In the genomic region with DNA sequence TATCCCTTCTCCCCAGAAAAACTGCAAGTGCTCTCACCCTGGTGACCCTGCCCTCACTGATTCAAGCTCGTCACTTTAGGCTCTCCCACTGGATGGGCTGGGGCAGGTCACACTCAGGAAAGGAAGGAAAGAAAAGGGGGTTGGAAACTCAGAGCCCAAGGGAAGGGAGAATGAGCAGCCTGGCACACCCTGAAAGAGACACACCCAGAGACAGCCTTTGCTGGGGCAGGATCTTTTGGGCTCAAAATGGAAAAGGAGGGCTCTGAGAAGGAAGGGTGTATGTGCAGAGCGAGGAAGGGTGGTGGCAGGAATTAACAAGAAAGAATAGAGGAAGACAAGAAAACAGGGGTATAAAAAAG, we compare ENCODE assay signal across 8 cellular contexts. TPM values are rescaled to one million over a fixed set of nuclear protein-coding genes. Genes with fewer than 3 reads are reported as not detected.
DNase-seq lines count a peak whose midpoint lies in the region; ATAC-seq and TF ChIP-seq lines count a peak whose summit lies in the region.

No MANE protein-coding gene starts in this region.

- peak overlapping the region; percentile 97 for H3K4me2 ChIP-seq in Karpas-422 (ENCODE audit: low read depth, low read length, poor library complexity, severe bottlenecking)

- H3K4me1 Mint-ChIP-seq in naive B cell: peaks cover 56 to 84% (median 70%) of the 10 kb centered on the region in 3 donors

- DNase-seq in AG04450 (ENCODE audit: low read depth, low spot score): no peak
- peak; percentile 56 for DNase-seq in Karpas-422
- no peak for DNase-seq in choroid plexus epithelial cell (ENCODE audit: low read depth)
- no peak for DNase-seq in naive B cell
- no peak for DNase-seq in sciatic nerve (ENCODE audit: low spot score)
- DNase-seq in NK-92 (lab: John Stamatoyannopoulos, UW; ENCODE audit: unreplicated experiment): no peak
- DNase-seq in hippocampal formation (lab: John Stamatoyannopoulos, UW): no peak

- H3K27ac ChIP-seq in AG04450 (ENCODE audit: low read depth, low read length) (peak overlapping the region; percentile 68), Karpas-422 (ENCODE audit: low read length) (peak overlapping the region; percentile 98)

- intact Hi-C loops in sciatic nerve (cut with DNase I): no loop called here

- peaks cover 72% of the 10 kb centered on the region for H3K4me1 ChIP-seq in Karpas-422 (ENCODE audit: low read length)

- peak overlapping the region; percentile 96 for H3K9ac ChIP-seq in Karpas-422 (ENCODE audit: low read length)

- H3K27me3 ChIP-seq in AG04450 (ENCODE audit: control insufficient read depth, insufficient read depth, low read length): no peaks in the 10 kb centered on the region
- H3K27me3 ChIP-seq in Karpas-422 (ENCODE audit: low read length): no peaks in the 10 kb centered on the region

- peaks cover 0 to 54% of the 10 kb centered on the region in 2 donors for H3K36me3 Mint-ChIP-seq in naive B cell

- peak overlapping the region; percentile 1 to 100 (median 98) for H3K27ac Mint-ChIP-seq in naive B cell

- CTCF ChIA-PET in AG04450 (lab: Charles Lee): interaction anchor here (1.0 kb wide), 1 partner anchor 9 kb away, joined by 6 read pairs; no protein-coding TSS in a partner anchor

- no peaks in the 10 kb centered on the region for H3K9me2 ChIP-seq in Karpas-422 (replicated peaks; ENCODE audit: insufficient read depth, low read length)

- H3K4me3 Mint-ChIP-seq in naive B cell: peak overlapping the region; percentile 93 to 100 (median 98)

- peaks cover 0 to 2% (median 0%) of the 10 kb centered on the region in 7 donors for H3K9me3 Mint-ChIP-seq in naive B cell

- peaks cover 9% of the 10 kb centered on the region for H3K36me3 ChIP-seq in Karpas-422 (ENCODE audit: insufficient read depth, low read length)

- H3K27me3 Mint-ChIP-seq in naive B cell: no peaks in the 10 kb centered on the region

- H3K79me2 ChIP-seq in Karpas-422 (ENCODE audit: low read length): peaks cover 66% of the 10 kb centered on the region

- TF ChIP-seq CTCF in AG04450 (IDR thresholded peaks at IDR 0.05; ENCODE audit: low read depth, low read length) (no peak), choroid plexus epithelial cell (conservative IDR thresholded peaks at IDR 0.05; ENCODE audit: low read depth, low read length) (no peak)

- H3K4me3 ChIP-seq in AG04450 (ENCODE audit: low read depth, low read length) (peak overlapping the region; percentile 92), Karpas-422 (ENCODE audit: low read length) (peak overlapping the region; percentile 80), choroid plexus epithelial cell (ENCODE audit: low read depth, low read length) (peak overlapping the region; percentile 89)

- H3K9me3 ChIP-seq in AG04450 (ENCODE audit: control insufficient read depth, insufficient read depth, low read length) (no peaks in the 10 kb centered on the region; the same call in 1 of the 2 replicates), Karpas-422 (ENCODE audit: low read length) (no peaks in the 10 kb centered on the region)

- POLR2A ChIA-PET in AG04450 (lab: Yijun Ruan, JAX): interaction anchor here (0.8 to 0.9 kb wide), 2 partner anchors 9 to 42 kb away, joined by 3 to 4 read pairs; no protein-coding TSS in a partner anchor

- no peak overlapping the region for H2AFZ ChIP-seq in Karpas-422 (ENCODE audit: low read length)

- H4K20me1 ChIP-seq in Karpas-422 (ENCODE audit: insufficient read depth, low read depth, low read length): peaks cover 8% of the 10 kb centered on the region; the same call in 1 of the 2 replicates

- no peak for ATAC-seq in naive B cell (ENCODE audit: low read depth in 2 of 2)
- no peak for ATAC-seq in sciatic nerve
- no peak for ATAC-seq in HG03280 (IDR thresholded peaks at IDR 0.05; ENCODE audit: unreplicated experiment)

RNA-seq across cellular contexts. Expression of gene PPP1R18, which starts 2.5 kb away (rescaled TPM):
- polyA plus RNA-seq in AG04450 (2011; rRNA removed): 83.2 and 89.6 TPM in 2 replicates
- 70.7 and 74.2 TPM in 2 replicates for polyA minus RNA-seq in AG04450 (2011; rRNA and poly(A)+ RNA removed)
- 69.8 and 75.3 TPM in 2 replicates for total RNA-seq in Karpas-422 (2014; rRNA removed; shearing (Covaris generic); ENCODE audit: low replicate concordance)
- 100 to 1,000 TPM in 1 of 6 donors, 10 to 100 TPM in 5; 70.3 to 103 (median 82.6) TPM for polyA plus RNA-seq in naive B cell (ENCODE audit: low read depth in 6 of 6)
- 93.0 TPM for total RNA-seq in sciatic nerve

RNA-seq across cellular contexts. Expression of gene NRM, which starts 6.8 kb away (rescaled TPM):
- polyA plus RNA-seq in AG04450 (2011; rRNA removed) (14.6 and 17.4 TPM in 2 replicates), naive B cell (ENCODE audit: low read depth in 6 of 6) (10 to 100 TPM; 37.3 to 72.1 (median 45.4) TPM)
- 11.0 and 15.0 TPM in 2 replicates for polyA minus RNA-seq in AG04450 (2011; rRNA and poly(A)+ RNA removed)
- 16.9 and 38.1 TPM in 2 replicates for total RNA-seq in Karpas-422 (2014; rRNA removed; shearing (Covaris generic); ENCODE audit: low replicate concordance)
- total RNA-seq in sciatic nerve: 11.0 TPM

RNA-seq across cellular contexts. Expression of gene DHX16, which starts 11.2 kb away (rescaled TPM):
- polyA plus RNA-seq in AG04450 (2011; rRNA removed): 27.6 and 31.9 TPM in 2 replicates
- polyA minus RNA-seq in AG04450 (2011; rRNA and poly(A)+ RNA removed): 32.9 and 40.2 TPM in 2 replicates
- 26.5 and 36.1 TPM in 2 replicates for total RNA-seq in Karpas-422 (2014; rRNA removed; shearing (Covaris generic); ENCODE audit: low replicate concordance)
- polyA plus RNA-seq in naive B cell (ENCODE audit: low read depth in 6 of 6): 10 to 100 TPM in 5 of 6 donors, 1 to 10 TPM in 1; 4.2 to 27.0 (median 16.1) TPM
- total RNA-seq in sciatic nerve: 25.2 TPM

RNA-seq across cellular contexts. Expression of gene MDC1, which starts 33.1 kb away (rescaled TPM):
- polyA plus RNA-seq in AG04450 (2011; rRNA removed) (4.1 and 6.8 TPM in 2 replicates), naive B cell (ENCODE audit: low read depth in 6 of 6) (1 to 10 TPM; 2.0 to 8.3 (median 3.5) TPM)
- 9.0 and 9.5 TPM in 2 replicates for polyA minus RNA-seq in AG04450 (2011; rRNA and poly(A)+ RNA removed)
- total RNA-seq in Karpas-422 (2014; rRNA removed; shearing (Covaris generic); ENCODE audit: low replicate concordance): 9.4 and 11.0 TPM in 2 replicates
- total RNA-seq in sciatic nerve: 43.2 TPM

RNA-seq across cellular contexts. Expression of gene TUBB, which starts 36.2 kb away (rescaled TPM):
- polyA plus RNA-seq in AG04450 (2011; rRNA removed): 1,457 and 1,715 TPM in 2 replicates
- polyA minus RNA-seq in AG04450 (2011; rRNA and poly(A)+ RNA removed): 1,694 and 2,026 TPM in 2 replicates
- total RNA-seq in Karpas-422 (2014; rRNA removed; shearing (Covaris generic); ENCODE audit: low replicate concordance): 403 and 427 TPM in 2 replicates
- polyA plus RNA-seq in naive B cell (ENCODE audit: low read depth in 6 of 6): 100 to 1,000 TPM in 1 of 6 donors, 10 to 100 TPM in 5; 37.9 to 104 (median 73.3) TPM
- 292 TPM for total RNA-seq in sciatic nerve
